ENCODE assay signal across 17 cellular contexts in the genomic region with DNA sequence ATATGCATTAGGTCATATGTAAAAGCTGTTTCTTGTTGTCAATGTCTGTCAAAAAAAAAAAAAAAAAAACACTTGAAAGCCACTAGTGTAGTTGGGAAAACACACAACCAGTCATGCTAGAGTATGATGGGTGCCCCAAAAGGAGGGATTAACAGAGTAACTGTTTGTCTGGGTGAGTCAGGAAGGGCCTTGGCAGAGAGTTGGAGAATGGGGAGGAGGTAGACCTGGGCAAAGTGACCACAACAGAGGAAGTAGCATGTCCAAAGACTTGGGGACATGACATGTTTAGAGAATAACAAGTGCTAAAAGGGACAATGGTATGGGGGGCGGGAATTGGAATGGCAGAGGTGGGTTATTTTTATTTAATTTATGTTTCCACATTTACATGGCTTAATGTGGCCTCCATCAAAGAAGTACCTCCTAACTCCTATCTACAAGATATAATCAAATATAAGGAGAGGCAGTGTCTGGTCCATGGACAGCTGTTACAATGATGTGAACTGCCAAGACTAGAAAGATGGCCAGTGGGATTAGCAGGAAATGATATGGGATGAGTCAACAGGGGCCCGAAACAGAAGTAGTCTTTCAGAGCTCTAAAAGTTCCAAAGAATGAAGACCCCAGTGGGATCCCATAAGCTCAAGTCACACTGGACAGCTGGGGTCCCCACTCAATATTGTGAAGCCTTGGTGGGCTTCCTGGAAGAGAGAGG.
DNase-seq lines count a peak whose midpoint lies in the region; ATAC-seq, FAIRE-seq and TF ChIP-seq lines count a peak whose summit lies in the region.
"Had no signal": no experiment of that assay in that cellular context is flagged by ENCODE, and none has a peak within 500 bp of the region (broad histone marks: within the 10 kb centered on the region; RNA-seq: fewer than 3 reads in every experiment).

No MANE protein-coding gene starts in this region.

- H3K4me2 ChIP-seq in osteoblast (ENCODE audit: insufficient read depth, low read length): no peak overlapping the region

- H3K4me1 ChIP-seq in thoracic aorta (ENCODE audit: control insufficient read depth in 1 of 2, low read depth in 2 of 2) (peaks cover 27 to 79% of the 10 kb centered on the region in 2 donors), osteoblast (ENCODE audit: insufficient read depth, low read length) (peaks cover 12% of the 10 kb centered on the region)

- FAIRE-seq in RCC 7860 (lab: Jason Lieb, UNC): no peak
- FAIRE-seq: pancreas had no signal

- H3K36me3 ChIP-seq in thoracic aorta (no peaks in the 10 kb centered on the region), osteoblast (ENCODE audit: insufficient read depth, low read length) (no peaks in the 10 kb centered on the region)
- H3K36me3 ChIP-seq: pancreas had no signal

- peak; percentile 53 for ATAC-seq in esophagus mucosa
- ATAC-seq in thoracic aorta (ENCODE audit: insufficient number of reproducible peaks, low FRiP score, low read depth): no peak
- ATAC-seq: pancreas; stimulated activated naive CD8-positive, alpha-beta T cell treated with anti-CD3 and anti-CD28 coated beads, Interleukin-15, Interleukin-2, amounts not matched to agents 100 U/mL and 50 U/mL, for 24 hours; T-helper 17 cell had no signal

- H2AFZ ChIP-seq in osteoblast (ENCODE audit: low read length): no peak overlapping the region

- no peaks in the 10 kb centered on the region for H3K79me2 ChIP-seq in osteoblast (ENCODE audit: insufficient read depth, low read length)

- peak; percentile 73 for DNase-seq in LHCN-M2 (ENCODE audit: low read depth)
- peak; percentile 11 for DNase-seq in RCC 7860 (ENCODE audit: low spot score)
- DNase-seq in thoracic aorta (ENCODE audit: low spot score): no peak
- no peak for DNase-seq in NCI-H524 (lab: John Stamatoyannopoulos, UW)
- no peak for DNase-seq in osteoblast (ENCODE audit: insufficient read length, low spot score, missing footprints)
- DNase-seq in NCI-H1092 treated with DMSO at 0.1 percent for 48 hours (lab: John Stamatoyannopoulos, UW): no peak
- DNase-seq: activated CD4-positive, alpha-beta T cell treated with anti-CD3 and anti-CD28 coated beads for 4 hours; activated naive CD4-positive, alpha-beta T cell treated with anti-CD3 and anti-CD28 coated beads, Interleukin-2, amount 10 ng/mL, durations not matched to agents 7 days and 5 days; hypothalamus; NCI-H2029; NCI-H748 treated with DMSO at 0.1 percent for 48 hours; pancreas; RPMI8226; spleen; stimulated activated naive CD8-positive, alpha-beta T cell treated with anti-CD3 and anti-CD28 coated beads, Interleukin-15, Interleukin-2, amounts not matched to agents 100 U/mL and 50 U/mL, for 24 hours; T-helper 17 cell had no signal

- no peak overlapping the region for H3K4me3 ChIP-seq in thoracic aorta
- no peak overlapping the region for H3K4me3 ChIP-seq in osteoblast (ENCODE audit: insufficient read depth, low read length)
- H3K4me3 ChIP-seq: pancreas, spleen had no signal

- no peaks in the 10 kb centered on the region for H4K20me1 ChIP-seq in osteoblast (ENCODE audit: insufficient read depth, low read length)

- no peak for TF ChIP-seq CTCF in thoracic aorta (IDR thresholded peaks at IDR 0.05)
- TF ChIP-seq CTCF in osteoblast (IDR thresholded peaks at IDR 0.05; ENCODE audit: extremely low read depth, low read depth, low read length): no peak

- H3K9me3 ChIP-seq in thoracic aorta: no peaks in the 10 kb centered on the region
- H3K9me3 ChIP-seq in osteoblast (ENCODE audit: low read depth, low read length): no peaks in the 10 kb centered on the region
- H3K9me3 ChIP-seq: pancreas, spleen had no signal

- H3K27ac ChIP-seq in thoracic aorta (peak overlapping the region; percentile 36 to 84), osteoblast (ENCODE audit: low read depth, low read length) (no peak overlapping the region)
- H3K27ac ChIP-seq: pancreas had no signal

- H3K27me3 ChIP-seq in thoracic aorta (replicated peaks; ENCODE audit: insufficient read depth): no peaks in the 10 kb centered on the region
- no peaks in the 10 kb centered on the region for H3K27me3 ChIP-seq in osteoblast (ENCODE audit: insufficient read depth, low read length)
- H3K27me3 ChIP-seq: pancreas, spleen had no signal

Comparison
In these comparisons a context has a peak if more than half of its experiments do, and no peak if none do; other contexts are left out.
1. DNase-seq: peak in LHCN-M2 (single experiment) and RCC 7860 (single experiment); none in thoracic aorta (single experiment), NCI-H524 (0 of 2), osteoblast (single experiment) and NCI-H1092 treated with DMSO at 0.1 percent for 48 hours (single experiment).